ENCODE assay signal across 8 cellular contexts in the genomic region with DNA sequence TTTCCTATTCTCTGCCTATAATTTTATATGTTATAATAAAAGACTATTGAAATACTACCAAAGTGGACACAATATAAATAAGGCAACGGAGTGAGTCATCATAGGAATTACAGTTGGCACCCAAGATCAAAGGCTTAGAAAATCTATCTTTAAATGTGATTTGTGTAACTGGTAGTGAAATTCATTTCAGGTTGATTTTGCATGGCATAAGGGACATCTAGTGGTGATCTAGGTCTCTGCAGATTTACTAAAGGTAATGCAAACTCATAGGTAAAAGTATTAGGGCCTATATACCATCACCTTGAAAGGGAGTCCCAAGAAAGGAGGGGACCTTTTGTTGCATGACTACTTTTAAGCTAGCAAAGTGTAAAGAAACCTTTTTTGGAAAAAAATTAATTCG.
DNase-seq lines count a peak whose midpoint lies in the region; ATAC-seq and TF ChIP-seq lines count a peak whose summit lies in the region.

No MANE protein-coding gene starts in this region.

- in situ Hi-C loops in GM13977 (cut with MboI; ENCODE audit: low pct_unique_long_range_greater_than_20kb, low sequenced_read_pairs, unreplicated experiment) = no loop called here

- TF ChIP-seq CTCF in GM13977 (IDR thresholded peaks at IDR 0.05; ENCODE audit: extremely low read depth, insufficient read depth, missing control alignments) = peak; percentile 53

- intact Hi-C loops in cardiac septum (cut with DNase I) = no loop called here

- DNase-seq in A172 (ENCODE audit: low spot score) (peak; percentile 3), GM13977 (ENCODE audit: low spot score) (peak; percentile 8), NCI-H69 (lab: John Stamatoyannopoulos, UW) (peak; percentile 80), fibroblast of gingiva (ENCODE audit: low read depth) (peak; percentile 8), hepatic stellate cell (ENCODE audit: low spot score) (no peak), cardiac septum (ENCODE audit: low spot score) (no peak)
- no peak for DNase-seq in stimulated activated naive CD4-positive, alpha-beta T cell (lab: John Stamatoyannopoulos, UW)

- no peak for ATAC-seq in HG02938 (IDR thresholded peaks at IDR 0.05; ENCODE audit: unreplicated experiment)

Comparison
In these comparisons a context has a peak if more than half of its experiments do, and no peak if none do; other contexts are left out.
1. DNase-seq: peak in A172 (single experiment), GM13977 (single experiment), NCI-H69 (single experiment) and fibroblast of gingiva (single experiment); none in stimulated activated naive CD4-positive, alpha-beta T cell (0 of 6), hepatic stellate cell (single experiment) and cardiac septum (single experiment).